22 cellular contexts compared by ENCODE assay signal in genomic region chr2:65466551-65466950, GRCh38.
"Had no signal": no experiment of that assay in that cellular context is flagged by ENCODE, and none has a peak within 500 bp of the region (broad histone marks: within the 10 kb centered on the region; RNA-seq: fewer than 3 reads in every experiment).

No MANE protein-coding gene starts in this region.

- H3K4me3 Mint-ChIP-seq: mesothelial cell of epicardium; naive B cell; natural killer cell; stimulated activated effector memory CD8-positive, alpha-beta T cell treated with anti-CD3 and anti-CD28 coated beads, Interleukin-12 subunit alpha, Interleukin-12 subunit beta, amount 100 ng/mL, for 72 hours had no signal

- H3K4me3 ChIP-seq: hepatocyte, left ventricle myocardium inferior, lung, ovary, right atrium auricular region, right lobe of liver, smooth muscle cell, stomach, testis, thyroid gland, transverse colon, upper lobe of left lung, vagina had no signal

- H3K9me3 Mint-ChIP-seq: mesothelial cell of epicardium; natural killer cell; stimulated activated effector memory CD8-positive, alpha-beta T cell treated with anti-CD3 and anti-CD28 coated beads, Interleukin-12 subunit alpha, Interleukin-12 subunit beta, amount 100 ng/mL, for 72 hours had no signal

- H3K27ac ChIP-seq: hepatocyte, ovary, right atrium auricular region, right lobe of liver, stomach, testis, thyroid gland, transverse colon, upper lobe of left lung, vagina had no signal

- H3K9me3 ChIP-seq: left ventricle myocardium inferior, ovary, right atrium auricular region, right lobe of liver, stomach, testis, thyroid gland, transverse colon, upper lobe of left lung, vagina had no signal

- H3K27ac Mint-ChIP-seq: mesothelial cell of epicardium; natural killer cell; progenitor cell of endocrine pancreas; stimulated activated effector memory CD8-positive, alpha-beta T cell treated with anti-CD3 and anti-CD28 coated beads, Interleukin-12 subunit alpha, Interleukin-12 subunit beta, amount 100 ng/mL, for 72 hours had no signal

- H3K27me3 ChIP-seq: hepatocyte, ovary, right atrium auricular region, right lobe of liver, stomach, testis, thyroid gland, transverse colon, upper lobe of left lung, vagina had no signal

- H3K27me3 Mint-ChIP-seq: progenitor cell of endocrine pancreas had no signal

- H3K4me1 ChIP-seq: right lobe of liver, stomach, testis, thyroid gland, transverse colon, upper lobe of left lung, vagina had no signal

- H3K4me1 Mint-ChIP-seq: naive B cell; natural killer cell; stimulated activated effector memory CD8-positive, alpha-beta T cell treated with anti-CD3 and anti-CD28 coated beads, Interleukin-12 subunit alpha, Interleukin-12 subunit beta, amount 100 ng/mL, for 72 hours had no signal

- H3K36me3 ChIP-seq: left ventricle myocardium inferior, ovary, right atrium auricular region, right lobe of liver, stomach, thyroid gland, transverse colon, upper lobe of left lung, vagina had no signal

- DNase-seq: mesendoderm; naive B cell; natural killer cell; ovary; right lobe of liver; stimulated activated CD4-positive, alpha-beta T cell treated with anti-CD3 and anti-CD28 coated beads, Interleukin-2, amount 100 ng/mL, for 24 hours; stimulated activated CD4-positive, alpha-beta T cell treated with anti-CD3 and anti-CD28 coated beads, Interleukin-4, amount 100 ng/mL, for 1 hour; stimulated activated naive CD8-positive, alpha-beta T cell treated with anti-CD3 and anti-CD28 coated beads, Interleukin-15, Interleukin-2, amounts not matched to agents 100 U/mL and 50 U/mL, for 24 hours; stomach; testis; thyroid gland; transverse colon had no signal

- H3K36me3 Mint-ChIP-seq: mesothelial cell of epicardium; naive B cell; natural killer cell; stimulated activated effector memory CD8-positive, alpha-beta T cell treated with anti-CD3 and anti-CD28 coated beads, Interleukin-12 subunit alpha, Interleukin-12 subunit beta, amount 100 ng/mL, for 72 hours had no signal
